8 cellular contexts compared by ENCODE assay signal in the genomic region with DNA sequence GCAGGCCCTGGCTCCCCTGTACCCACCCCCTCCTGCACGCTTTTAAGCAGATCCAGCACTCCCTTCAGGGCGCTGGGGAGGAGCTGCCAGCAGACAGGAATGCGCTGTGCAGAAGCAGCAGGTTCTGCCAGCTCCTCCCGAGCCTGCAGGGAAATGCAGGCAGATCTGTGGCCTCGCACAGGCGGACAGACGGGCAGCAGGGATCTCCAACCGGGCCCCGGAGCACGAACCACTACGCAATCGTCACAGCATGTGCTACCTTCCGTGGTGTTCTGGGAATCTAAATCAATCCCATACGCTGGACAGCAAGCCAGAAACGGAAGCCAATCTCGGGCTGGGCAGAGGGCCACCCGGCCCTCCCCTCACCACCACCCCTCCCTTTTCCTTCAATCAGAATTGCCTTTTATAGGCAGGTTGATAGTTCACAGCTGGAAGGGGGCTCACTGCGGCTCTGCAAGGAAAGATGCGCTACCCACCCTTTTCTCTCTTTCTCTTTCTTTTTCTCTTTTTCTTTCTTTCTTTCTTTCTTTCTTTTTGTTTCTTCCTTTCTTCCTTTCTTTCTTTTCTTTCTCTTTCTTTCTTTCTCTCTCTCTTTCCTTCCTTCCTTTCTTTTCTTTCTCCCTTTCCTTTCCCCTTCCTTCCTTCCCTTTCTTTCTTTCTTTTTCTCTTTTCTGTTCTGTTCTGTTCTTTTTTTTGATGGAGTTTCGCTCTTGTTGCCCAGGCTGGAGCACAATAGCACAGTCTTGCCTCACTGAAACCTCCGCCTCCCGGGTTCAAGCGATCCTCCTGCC.
DNase-seq lines count a peak whose midpoint lies in the region; ATAC-seq and TF ChIP-seq lines count a peak whose summit lies in the region.

No MANE protein-coding gene starts in this region.

- no peak for ATAC-seq in HG03045 (IDR thresholded peaks at IDR 0.05; ENCODE audit: unreplicated experiment)

- H3K4me3 ChIP-seq in HEK293 (ENCODE audit: low read depth, low read length) (no peak overlapping the region), breast epithelium (peak overlapping the region; percentile 22 to 64 (median 42)), skin epidermis (peak overlapping the region in 1 of 7 experiments; percentile 25)

- H3K27ac ChIP-seq in HEK293 (ENCODE audit: extremely low read depth, low read depth, low read length) (no peak overlapping the region), breast epithelium (peak overlapping the region; percentile 91), skin epidermis (peak overlapping the region in 20 of 21 experiments; percentile 8 to 87 (median 65))

- H3K9me3 ChIP-seq in HEK293 (ENCODE audit: control insufficient read depth, insufficient read depth, low read depth, low read length) (no peaks in the 10 kb centered on the region), breast epithelium (no peaks in the 10 kb centered on the region)

- intact Hi-C loops in breast epithelium (cut with DNase I; ENCODE audit: low total_unique reads): no loop called here

- CTCF ChIA-PET in HEK293 (lab: Yijun Ruan, JAX): interaction anchor here (0.6 to 2.3 kb wide), 3 partner anchors 8 to 421 kb away, joined by 3 to 14 read pairs (median 3); no protein-coding TSS in a partner anchor

- no peaks in the 10 kb centered on the region for H3K27me3 ChIP-seq in breast epithelium

- H3K4me1 ChIP-seq in HEK293 (ENCODE audit: control insufficient read depth, insufficient read depth, low read length) (no peaks in the 10 kb centered on the region), breast epithelium (peaks cover 0 to 7% of the 10 kb centered on the region in 2 donors)

- POLR2A ChIA-PET in HEK293 (lab: Yijun Ruan, JAX): interaction anchor here (2.2 kb wide), 1 partner anchor 126 kb away, joined by 14 read pairs; the partner anchor contains the start of gene GADD45B

- no peaks in the 10 kb centered on the region for H3K36me3 ChIP-seq in HEK293 (ENCODE audit: control insufficient read depth in 2 of 2, insufficient read depth in 1 of 2, low read length in 2 of 2)
- H3K36me3 ChIP-seq in breast epithelium: no peaks in the 10 kb centered on the region

- TF ChIP-seq POLR2A in breast epithelium (IDR thresholded peaks at IDR 0.05): no peak

- peak; percentile 85 to 94 for DNase-seq in breast epithelium (ENCODE audit: low spot score in 2 of 2)
- peak; percentile 36 for DNase-seq in inferior parietal cortex (ENCODE audit: extremely low spot score)
- DNase-seq in NCI-H1417 treated with DMSO at 0.1 percent for 48 hours (lab: John Stamatoyannopoulos, UW): no peak
- no peak for DNase-seq in SW480 (ENCODE audit: low spot score)
- no peak for DNase-seq in CD1c-positive myeloid dendritic cell (ENCODE audit: extremely low spot score)

- TF ChIP-seq CTCF in HEK293 (tag by site-specific recombination; IDR thresholded peaks at IDR 0.05): no peak
- TF ChIP-seq CTCF in breast epithelium (IDR thresholded peaks at IDR 0.05): peak in 2 of 3 donors; percentile 23 to 26

TF ChIP-seq in HEK293, 187 proteins besides CTCF, POLR2A, EP300 and RAD21:
- TF ChIP-seq ZNF600 (tag by site-specific recombination; IDR thresholded peaks at IDR 0.05) (peak; percentile 57; the same call in 1 of the 2 replicates), ZNF341 (tag by site-specific recombination; IDR thresholded peaks at IDR 0.05; ENCODE audit: low read depth) (no peak), ZIC2 (tag by site-specific recombination; IDR thresholded peaks at IDR 0.05) (peak; percentile 81), ZBTB44 (tag by site-specific recombination; IDR thresholded peaks at IDR 0.05) (0 out of 2 replicates have a peak, but pooled peaks have one; percentile 54), ZNF76 (tag by site-specific recombination; IDR thresholded peaks at IDR 0.05; ENCODE audit: borderline replicate concordance, low read depth) (no peak), ZNF366 (tag by site-specific recombination; conservative IDR thresholded peaks at IDR 0.05) (peak; percentile 93), ZNF138 (tag by site-specific recombination; IDR thresholded peaks at IDR 0.05; ENCODE audit: borderline replicate concordance) (no peak), ZNF626 (tag by site-specific recombination; IDR thresholded peaks at IDR 0.05) (no peak), REST (tag by site-specific recombination; IDR thresholded peaks at IDR 0.05) (0 out of 2 replicates have a peak, but pooled peaks have one; percentile 27), PRDM1 (tag by site-specific recombination; IDR thresholded peaks at IDR 0.05) (peak; percentile 97), TSHZ1 (tag by site-specific recombination; IDR thresholded peaks at IDR 0.05; ENCODE audit: borderline replicate concordance) (no peak)
- TF ChIP-seq, protein P1, sequence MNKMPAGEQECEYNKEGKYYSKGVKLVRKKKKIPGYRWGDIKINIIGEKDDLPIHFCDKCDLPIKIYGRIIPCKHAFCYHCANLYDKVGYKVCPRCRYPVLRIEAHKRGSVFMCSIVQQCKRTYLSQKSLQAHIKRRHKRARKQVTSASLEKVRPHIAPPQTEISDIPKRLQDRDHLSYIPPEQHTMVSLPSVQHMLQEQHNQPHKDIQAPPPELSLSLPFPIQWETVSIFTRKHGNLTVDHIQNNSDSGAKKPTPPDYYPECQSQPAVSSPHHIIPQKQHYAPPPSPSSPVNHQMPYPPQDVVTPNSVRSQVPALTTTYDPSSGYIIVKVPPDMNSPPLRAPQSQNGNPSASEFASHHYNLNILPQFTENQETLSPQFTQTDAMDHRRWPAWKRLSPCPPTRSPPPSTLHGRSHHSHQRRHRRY (tag by site-specific recombination; IDR thresholded peaks at IDR 0.05): no peak

Comparison
In these comparisons a context has a peak if more than half of its experiments do, and no peak if none do; other contexts are left out.
1. DNase-seq: peak in breast epithelium (2 of 2) and inferior parietal cortex (single experiment); none in NCI-H1417 treated with DMSO at 0.1 percent for 48 hours (single experiment), SW480 (single experiment) and CD1c-positive myeloid dendritic cell (single experiment).